In the genomic region with DNA sequence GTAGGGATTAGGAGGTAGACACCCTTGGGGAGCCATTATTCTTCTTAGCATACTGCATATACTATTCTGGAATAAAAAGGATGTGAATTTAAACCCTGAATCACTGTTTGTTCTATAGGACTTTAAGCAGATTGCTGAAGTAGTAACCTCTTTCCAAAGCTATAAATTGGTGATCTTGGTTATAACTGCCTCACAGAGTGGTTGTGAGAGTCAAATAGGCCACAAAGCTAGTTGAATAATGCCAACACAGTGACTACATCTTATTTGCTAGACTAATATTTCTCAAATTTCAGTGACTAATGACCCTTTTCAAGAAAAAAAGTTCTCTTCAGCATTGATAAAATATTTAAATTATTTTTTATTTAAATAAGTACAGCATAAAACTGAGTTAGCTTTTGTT, we compare ENCODE assay signal across 4 cellular contexts. TPM values are rescaled to one million over a fixed set of nuclear protein-coding genes. Genes with fewer than 3 reads are reported as not detected.
DNase-seq lines count a peak whose midpoint lies in the region; ATAC-seq, FAIRE-seq and TF ChIP-seq lines count a peak whose summit lies in the region.
"Not testable (repeated sequence)": the region's sequence is repeated elsewhere in the genome, so short reads cannot be mapped to it uniquely, and the experiment has no call there.

No MANE protein-coding gene starts in this region.

- H3K27me3 ChIP-seq in PC-3 (ENCODE audit: low read length); mammary epithelial cell (ENCODE audit: insufficient read depth, low read length): not testable (repeated sequence)

- H3K4me1 ChIP-seq in PC-3 (ENCODE audit: insufficient read depth, low read length); mammary epithelial cell (ENCODE audit: insufficient read depth, low read length): not testable (repeated sequence)

- intact Hi-C loops in PC-3 (cut with micrococcal nuclease); mammary epithelial cell (cut with micrococcal nuclease): not testable (repeated sequence)

- dilution Hi-C loops in mammary epithelial cell (cut with HindIII; ENCODE audit: low sequenced_read_pairs), result not testable (repeated sequence)

- H3K4me3 ChIP-seq in PC-3 (ENCODE audit: low read length); mammary epithelial cell (replicated peaks in 1 of 3; ENCODE audit: insufficient read depth in 1 of 3, low read depth in 2 of 3, low read length in 3 of 3): not testable (repeated sequence)

- BruUV-seq in PC-3 (replicated peaks; lab: Mats Ljungman, UMichigan); mammary epithelial cell (replicated peaks; lab: Mats Ljungman, UMichigan): not testable (repeated sequence)

- H3K27ac ChIP-seq in 22Rv1 (peak overlapping the region; percentile 67), PC-3 (ENCODE audit: low read length) (peak overlapping the region; percentile 45)
- not testable (repeated sequence) for H3K27ac ChIP-seq in mammary epithelial cell (ENCODE audit: insufficient read depth, low read depth, low read length)

- not testable (repeated sequence) for H3K79me2 ChIP-seq in PC-3 (ENCODE audit: low read length); mammary epithelial cell (ENCODE audit: insufficient read depth, low read length)

- H3K4me2 ChIP-seq in PC-3 (ENCODE audit: low read length); mammary epithelial cell (ENCODE audit: insufficient read depth, low read depth, low read length): not testable (repeated sequence)

- H3F3A ChIP-seq in PC-3 (ENCODE audit: low read length, unreplicated experiment), result not testable (repeated sequence)

- H2AFZ ChIP-seq in PC-3 (ENCODE audit: low read length), result not testable (repeated sequence)
- peak overlapping the region; percentile 53 for H2AFZ ChIP-seq in mammary epithelial cell (ENCODE audit: low read depth, low read length)

- FAIRE-seq in urothelium cell line (lab: Jason Lieb, UNC), result peak; percentile 69

- DNase-seq in PC-3, result peak; percentile 26
- DNase-seq in mammary epithelial cell; urothelium cell line (ENCODE audit: low spot score): not testable (repeated sequence)

- H4K20me1 ChIP-seq in PC-3 (ENCODE audit: low read length); mammary epithelial cell (ENCODE audit: insufficient read depth, low read length): not testable (repeated sequence)

- CTCF ChIA-PET in PC-3 (lab: Charles Lee), result interaction anchor here (0.6 kb wide), 1 partner anchor 209 kb away, joined by 9 read pairs; no protein-coding TSS in a partner anchor
- CTCF ChIA-PET in mammary epithelial cell (lab: Charles Lee; ENCODE audit: low non-redundant PET), result not testable (repeated sequence)

- TF ChIP-seq CTCF in 22Rv1 (IDR thresholded peaks at IDR 0.05); PC-3 (conservative IDR thresholded peaks at IDR 0.05; ENCODE audit: low read depth, low read length); mammary epithelial cell (conservative IDR thresholded peaks at IDR 0.05 in 1 of 2, IDR thresholded peaks at IDR 0.05 in 1 of 2; ENCODE audit: extremely low read depth in 1 of 2, insufficient read depth in 1 of 2, low read depth in 1 of 2, low read length in 2 of 2): not testable (repeated sequence)

- ATAC-seq in PC-3, result peak; percentile 92

- H3K36me3 ChIP-seq in PC-3 (ENCODE audit: low read depth, low read length); mammary epithelial cell (ENCODE audit: insufficient read depth, low read length): not testable (repeated sequence)

- H3K9me2 ChIP-seq in PC-3 (replicated peaks; ENCODE audit: low read length), result not testable (repeated sequence)

- not testable (repeated sequence) for H3K9me3 ChIP-seq in PC-3 (ENCODE audit: low read length); mammary epithelial cell (replicated peaks; ENCODE audit: insufficient read depth, low read length)

- H3K9ac ChIP-seq in PC-3 (ENCODE audit: low read length); mammary epithelial cell (ENCODE audit: insufficient read depth, low read length): not testable (repeated sequence)

- in situ Hi-C loops in mammary epithelial cell (cut with MboI; ENCODE audit: low sequenced_read_pairs in 2 of 2), result loop anchor here (10.0 to 25.0 kb wide), 5 partner anchors 372 to 1247 kb away; a partner anchor contains a TSS

- POLR2A ChIA-PET in PC-3 (lab: Charles Lee; ENCODE audit: unreplicated experiment), result not testable (repeated sequence)

RNA-seq across cellular contexts. Expression of a gene that starts 13.5 kb away (rescaled TPM):
- total RNA-seq in PC-3 (2014; rRNA removed) (15.7 TPM in 2 replicates), mammary epithelial cell (10 to 100 TPM; 12.6 to 18.7 TPM)
- polyA plus RNA-seq in mammary epithelial cell, result 9.3 TPM
- 15.6 TPM for polyA minus RNA-seq in mammary epithelial cell
